8 cellular contexts compared by ENCODE assay signal in the genomic region with DNA sequence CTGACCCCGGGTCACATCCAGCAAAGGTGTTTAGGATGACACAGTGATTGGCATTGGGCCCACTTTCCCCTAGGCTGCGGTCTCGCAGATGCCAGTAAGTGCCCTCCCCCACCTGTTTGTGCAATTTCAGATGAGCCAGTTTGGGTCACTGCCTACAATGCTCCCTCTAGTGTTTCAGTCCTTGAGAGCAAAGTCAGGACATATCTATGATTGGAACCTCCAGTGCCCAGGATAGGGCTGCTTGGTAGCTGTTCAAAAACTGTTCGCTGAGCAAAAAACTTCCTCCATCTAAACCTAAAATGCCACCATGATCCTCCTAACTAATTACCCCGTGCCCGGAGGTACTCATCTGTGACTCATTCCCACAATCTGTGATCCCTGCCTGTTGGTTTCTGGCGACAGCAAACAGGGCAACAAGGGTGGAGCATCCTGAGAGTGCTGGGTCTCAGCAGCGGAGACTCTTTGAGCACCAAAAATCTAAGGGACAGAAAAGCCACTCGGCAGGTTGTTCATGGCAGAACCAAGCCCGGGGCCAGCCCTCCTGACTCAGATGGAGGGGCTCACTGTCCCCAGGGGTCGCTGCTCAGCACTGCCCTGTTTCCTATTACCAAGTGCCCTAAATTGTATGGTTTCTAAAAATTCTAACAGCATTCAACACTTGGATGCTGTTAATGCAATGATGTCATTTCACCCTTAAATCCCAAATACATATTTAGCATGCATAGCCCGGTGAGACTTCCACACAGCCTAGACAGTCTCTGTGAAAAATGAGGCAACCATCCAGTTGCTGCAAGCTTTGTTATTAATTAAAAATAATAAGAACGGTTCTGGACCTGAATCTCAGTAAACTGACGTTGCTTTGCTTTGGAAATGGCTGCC. TPM values are rescaled to one million over a fixed set of nuclear protein-coding genes. Genes with fewer than 3 reads are reported as not detected.
A peak's percentile ranks its signal among the peaks of the same experiment; 100 is the strongest.
DNase-seq lines count a peak whose midpoint lies in the region; ATAC-seq and TF ChIP-seq lines count a peak whose summit lies in the region.

No MANE protein-coding gene starts in this region.

- peak overlapping the region; percentile 68 for H3K4me3 ChIP-seq in adipocyte (ENCODE audit: low read length)
- H3K4me3 ChIP-seq in tibial nerve = peak overlapping the region in 3 of 4 donors; percentile 5 to 43 (median 28)

- H3K27me3 Mint-ChIP-seq in activated CD8-positive, alpha-beta memory T cell treated with anti-CD3 and anti-CD28 coated beads, Interleukin-2, amount 10 ng/mL, durations not matched to agents 7 days and 5 days = peaks cover 81% of the 10 kb centered on the region
- H3K27me3 Mint-ChIP-seq in nephron progenitor cell (ENCODE audit: low read depth, poor library complexity) = peaks cover 87% of the 10 kb centered on the region

- H3K4me1 Mint-ChIP-seq in activated CD8-positive, alpha-beta memory T cell treated with anti-CD3 and anti-CD28 coated beads, Interleukin-2, amount 10 ng/mL, durations not matched to agents 7 days and 5 days = peaks cover 5% of the 10 kb centered on the region
- no peaks in the 10 kb centered on the region for H3K4me1 Mint-ChIP-seq in nephron progenitor cell

- no peak overlapping the region for H3K27ac ChIP-seq in tibial nerve

- no peak for ATAC-seq in activated CD8-positive, alpha-beta memory T cell treated with anti-CD3 and anti-CD28 coated beads, Interleukin-2, amount 10 ng/mL, durations not matched to agents 7 days and 5 days

- TF ChIP-seq EP300 in tibial nerve (IDR thresholded peaks at IDR 0.05) = no peak

- H3K9me3 ChIP-seq in adipocyte (ENCODE audit: control insufficient read depth, low read length) (no peaks in the 10 kb centered on the region), tibial nerve (no peaks in the 10 kb centered on the region)

- no peaks in the 10 kb centered on the region for H3K9me3 Mint-ChIP-seq in activated CD8-positive, alpha-beta memory T cell treated with anti-CD3 and anti-CD28 coated beads, Interleukin-2, amount 10 ng/mL, durations not matched to agents 7 days and 5 days (ENCODE audit: low read depth)
- peaks cover 4% of the 10 kb centered on the region for H3K9me3 Mint-ChIP-seq in nephron progenitor cell

- peak; percentile 56 for DNase-seq in activated CD8-positive, alpha-beta memory T cell treated with anti-CD3 and anti-CD28 coated beads for 24 hours
- no peak for DNase-seq in activated CD8-positive, alpha-beta memory T cell treated with anti-CD3 and anti-CD28 coated beads, Interleukin-2, amount 10 ng/mL, durations not matched to agents 7 days and 5 days
- DNase-seq in NCI-H2029 treated with DMSO at 0.1 percent for 48 hours (lab: John Stamatoyannopoulos, UW) = peak; percentile 89
- DNase-seq in adipocyte (ENCODE audit: low read depth) = peak; percentile 20
- peak; percentile 43 for DNase-seq in iPS-NIHi11 (ENCODE audit: low spot score)
- no peak for DNase-seq in tibial nerve (ENCODE audit: low spot score in 2 of 2)
- no peak for DNase-seq in nephron progenitor cell
- DNase-seq in GF-D8 (lab: John Stamatoyannopoulos, UW) = no peak

- no peak overlapping the region for H3K4me3 Mint-ChIP-seq in activated CD8-positive, alpha-beta memory T cell treated with anti-CD3 and anti-CD28 coated beads, Interleukin-2, amount 10 ng/mL, durations not matched to agents 7 days and 5 days
- no peak overlapping the region for H3K4me3 Mint-ChIP-seq in nephron progenitor cell

- CTCF ChIA-PET in activated CD8-positive, alpha-beta memory T cell treated with anti-CD3 and anti-CD28 coated beads, Interleukin-2, amount 10 ng/mL, durations not matched to agents 7 days and 5 days (lab: Charles Lee) = no interaction called here

- WGBS in tibial nerve, 2 donors = 37 to 45% methylated on average over 14 of the region's 14 CpGs

- no peaks in the 10 kb centered on the region for H3K36me3 ChIP-seq in adipocyte (ENCODE audit: control insufficient read depth, insufficient read depth, low read length, severe bottlenecking)
- no peaks in the 10 kb centered on the region for H3K36me3 ChIP-seq in tibial nerve

- no peak overlapping the region for H3K9ac ChIP-seq in adipocyte (ENCODE audit: low read length)

- peaks cover 2% of the 10 kb centered on the region for H3K36me3 Mint-ChIP-seq in activated CD8-positive, alpha-beta memory T cell treated with anti-CD3 and anti-CD28 coated beads, Interleukin-2, amount 10 ng/mL, durations not matched to agents 7 days and 5 days
- no peaks in the 10 kb centered on the region for H3K36me3 Mint-ChIP-seq in nephron progenitor cell (ENCODE audit: low read depth)

- H3K27me3 ChIP-seq in adipocyte (replicated peaks; ENCODE audit: control insufficient read depth, insufficient read depth, low read length) (peaks cover 78% of the 10 kb centered on the region), tibial nerve (peaks cover 0 to 96% of the 10 kb centered on the region in 2 donors)

- TF ChIP-seq POLR2A in tibial nerve (IDR thresholded peaks at IDR 0.05) = no peak

- no peak overlapping the region for H3K27ac Mint-ChIP-seq in activated CD8-positive, alpha-beta memory T cell treated with anti-CD3 and anti-CD28 coated beads, Interleukin-2, amount 10 ng/mL, durations not matched to agents 7 days and 5 days
- no peak overlapping the region for H3K27ac Mint-ChIP-seq in nephron progenitor cell

- H3K4me1 ChIP-seq in adipocyte (ENCODE audit: control insufficient read depth, insufficient read depth, low read length) (peaks cover 18% of the 10 kb centered on the region), tibial nerve (peaks cover 0 to 22% (median 10%) of the 10 kb centered on the region in 4 donors)

- TF ChIP-seq CTCF in tibial nerve (IDR thresholded peaks at IDR 0.05) (peak in 1 of 5 experiments; percentile 12), nephron progenitor cell (IDR thresholded peaks at IDR 0.05) (no peak)

RNA-seq across cellular contexts. Expression of a gene that starts 5.0 kb away (rescaled TPM):
- total RNA-seq in activated CD8-positive, alpha-beta memory T cell treated with anti-CD3 and anti-CD28 coated beads, Interleukin-2, amount 10 ng/mL, durations not matched to agents 7 days and 5 days = not detected
- not detected for total RNA-seq in tibial nerve

RNA-seq across cellular contexts. Expression of a gene that starts 19.0 kb away (rescaled TPM):
- 10 to 100 TPM; 44.4 TPM for total RNA-seq in activated CD8-positive, alpha-beta memory T cell treated with anti-CD3 and anti-CD28 coated beads, Interleukin-2, amount 10 ng/mL, durations not matched to agents 7 days and 5 days
- total RNA-seq in tibial nerve = 10 to 100 TPM; 38.5 to 55.5 (median 42.2) TPM

Comparison
In these comparisons a context has a peak if more than half of its experiments do, and no peak if none do; other contexts are left out.
1. DNase-seq: peak in activated CD8-positive, alpha-beta memory T cell treated with anti-CD3 and anti-CD28 coated beads for 24 hours (single experiment), NCI-H2029 treated with DMSO at 0.1 percent for 48 hours (single experiment), adipocyte (single experiment) and iPS-NIHi11 (single experiment); none in activated CD8-positive, alpha-beta memory T cell treated with anti-CD3 and anti-CD28 coated beads, Interleukin-2, amount 10 ng/mL, durations not matched to agents 7 days and 5 days (single experiment), tibial nerve (0 of 2), nephron progenitor cell (single experiment) and GF-D8 (single experiment).